8 cellular contexts compared by ENCODE assay signal in genomic region chr2:142286618-142287017, GRCh38.
A peak's percentile ranks its signal among the peaks of the same experiment; 100 is the strongest.
DNase-seq lines count a peak whose midpoint lies in the region; TF ChIP-seq lines count a peak whose summit lies in the region.

No MANE protein-coding gene starts in this region.

- H3K27ac ChIP-seq in iPS DF 6.9 (ENCODE audit: low read length), result no peak overlapping the region

- H3K27me3 ChIP-seq in HAP-1 (ENCODE audit: low read depth) (peaks cover 2% of the 10 kb centered on the region; the same call in 1 of the 2 replicates), iPS DF 6.9 (ENCODE audit: control insufficient read depth, insufficient read depth, low read length) (no peaks in the 10 kb centered on the region)

- peak; percentile 77 for TF ChIP-seq CTCF in GM12864 (IDR thresholded peaks at IDR 0.05; ENCODE audit: low read depth, low read length, missing control alignments)

- DNase-seq in GM12864 (ENCODE audit: low read depth) (no peak), HAP-1 (ENCODE audit: low spot score in 2 of 2) (peak; percentile 37 to 51), NCI-H460 (ENCODE audit: extremely low read depth, low read depth) (peak; percentile 12), iPS DF 6.9 (ENCODE audit: low read depth, low spot score) (peak; percentile 66), NCI-H774 (lab: John Stamatoyannopoulos, UW) (no peak), T-helper 2 cell (no peak), activated gamma-delta T cell (lab: John Stamatoyannopoulos, UW) (no peak)
- DNase-seq in stimulated activated CD4-positive, alpha-beta T cell treated with anti-CD3 and anti-CD28 coated beads, Interleukin-2, amount 100 ng/mL, for 48 hours, result no peak

- H3K4me3 ChIP-seq in GM12864 (ENCODE audit: low read depth, low read length), result no peak overlapping the region
- no peak overlapping the region for H3K4me3 ChIP-seq in HAP-1
- H3K4me3 ChIP-seq in iPS DF 6.9 (ENCODE audit: low read length), result no peak overlapping the region

- H3K4me1 ChIP-seq in HAP-1 (no peaks in the 10 kb centered on the region), iPS DF 6.9 (ENCODE audit: control insufficient read depth, insufficient read depth, low read length) (no peaks in the 10 kb centered on the region; the same call in 1 of the 2 replicates)

- in situ Hi-C loops in HAP-1 (cut with MboI; ENCODE audit: low sequenced_read_pairs), result no loop called here

- no peaks in the 10 kb centered on the region for H3K36me3 ChIP-seq in HAP-1 (replicated peaks)
- H3K36me3 ChIP-seq in iPS DF 6.9 (ENCODE audit: control insufficient read depth, insufficient read depth, low read length), result no peaks in the 10 kb centered on the region; the same call in 1 of the 2 replicates

- no CpG with 5 or more reads among the region's 7 CpGs for WGBS in iPS DF 6.9 (ENCODE audit: insufficient coverage, insufficient read length)

- H3K9me3 ChIP-seq in HAP-1 (no peaks in the 10 kb centered on the region), iPS DF 6.9 (ENCODE audit: control insufficient read depth, insufficient read depth, low read length) (no peaks in the 10 kb centered on the region)

Comparison
In these comparisons a context has a peak if more than half of its experiments do, and no peak if none do; other contexts are left out.
1. DNase-seq: peak in HAP-1 (2 of 2), NCI-H460 (single experiment) and iPS DF 6.9 (single experiment); none in GM12864 (single experiment), NCI-H774 (single experiment), T-helper 2 cell (0 of 5), activated gamma-delta T cell (single experiment) and stimulated activated CD4-positive, alpha-beta T cell treated with anti-CD3 and anti-CD28 coated beads, Interleukin-2, amount 100 ng/mL, for 48 hours (0 of 2).